17 cellular contexts compared by ENCODE assay signal in the genomic region with DNA sequence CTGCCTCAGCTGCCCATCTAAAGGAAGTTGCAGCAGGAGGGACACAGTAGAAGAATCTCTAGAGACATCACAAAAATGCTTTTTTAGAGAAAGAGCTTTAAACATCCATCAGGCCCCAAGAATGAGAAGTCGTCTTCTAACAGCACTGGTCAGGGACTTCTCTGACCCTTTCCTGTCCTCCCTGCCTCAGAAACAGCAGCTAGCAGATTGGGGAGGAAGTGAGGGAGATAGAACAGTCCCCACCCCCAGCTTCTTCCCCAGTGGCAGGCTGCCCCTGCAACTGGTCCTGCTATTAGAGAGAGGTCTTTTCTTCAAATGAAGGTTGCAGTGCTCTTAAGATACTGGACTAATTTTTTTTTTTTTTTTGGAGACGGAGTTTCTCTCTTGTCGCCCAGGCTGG. TPM values are rescaled to one million over a fixed set of nuclear protein-coding genes. Genes with fewer than 3 reads are reported as not detected.
DNase-seq lines count a peak whose midpoint lies in the region; ATAC-seq and TF ChIP-seq lines count a peak whose summit lies in the region.
"Had no signal": no experiment of that assay in that cellular context is flagged by ENCODE, and none has a peak within 500 bp of the region (broad histone marks: within the 10 kb centered on the region; RNA-seq: fewer than 3 reads in every experiment).

No MANE protein-coding gene starts in this region.

- no peak overlapping the region for H4K12ac ChIP-seq in trophoblast cell (ENCODE audit: low read depth, low read length)

- TF ChIP-seq CTCF in GM10248 (IDR thresholded peaks at IDR 0.05; ENCODE audit: control extremely low read depth, extremely low read depth, low read depth, missing control alignments), result no peak
- no peak for TF ChIP-seq CTCF in GM23338 (conservative IDR thresholded peaks at IDR 0.05; ENCODE audit: low read depth in 2 of 2)
- TF ChIP-seq CTCF in ascending aorta (IDR thresholded peaks at IDR 0.05), result no peak

- DNase-seq in GM10248 (ENCODE audit: extremely low spot score), result peak; percentile 46
- DNase-seq in GM23338 (ENCODE audit: low spot score), result peak; percentile 6
- peak in 6 of 61 donors; percentile 11 to 34 (median 22) for DNase-seq in caudate nucleus (lab: John Stamatoyannopoulos, UW)
- no peak for DNase-seq in naive thymus-derived CD4-positive, alpha-beta T cell
- DNase-seq in trophoblast cell, result no peak
- DNase-seq in T-helper 2 cell, result no peak
- no peak for DNase-seq in ascending aorta (ENCODE audit: low spot score in 2 of 2)
- DNase-seq: activated effector memory CD4-positive, alpha-beta T cell treated with Interleukin-2 at 50 U/mL for 16 hours; DMS79 treated with DMSO at 0.1 percent for 48 hours; effector CD4-positive, alpha-beta T cell; H7; NCI-H2029; NCI-H524 treated with DMSO at 0.1 percent for 48 hours; nephron progenitor cell; WERI-Rb-1 had no signal

- H2AFZ ChIP-seq in GM23338 (no peak overlapping the region), trophoblast cell (ENCODE audit: insufficient read depth, low read length, poor library complexity) (no peak overlapping the region)

- peaks cover 6% of the 10 kb centered on the region; the same call in 1 of the 2 replicates for H4K20me1 ChIP-seq in GM23338 (replicated peaks; ENCODE audit: insufficient read depth)

- H3K27me3 ChIP-seq in GM23338 (ENCODE audit: insufficient read depth) (no peaks in the 10 kb centered on the region), trophoblast cell (ENCODE audit: insufficient read depth, low read length) (no peaks in the 10 kb centered on the region), ascending aorta (no peaks in the 10 kb centered on the region)
- no peaks in the 10 kb centered on the region for H3K27me3 ChIP-seq in naive thymus-derived CD4-positive, alpha-beta T cell (ENCODE audit: control insufficient read depth in 2 of 2, insufficient read depth in 2 of 2, low read length in 2 of 2)
- H3K27me3 ChIP-seq: body of pancreas had no signal

- H3K4ac ChIP-seq in trophoblast cell (ENCODE audit: low read depth, low read length), result no peak overlapping the region

- no peak overlapping the region for H2BK12ac ChIP-seq in trophoblast cell (ENCODE audit: low read length)

- H3K36me3 Mint-ChIP-seq in GM23338 (ENCODE audit: low read depth), result no peaks in the 10 kb centered on the region
- H3K36me3 Mint-ChIP-seq in naive thymus-derived CD4-positive, alpha-beta T cell, result peaks cover 0 to 4% (median 0%) of the 10 kb centered on the region in 5 donors

- no peak; the same call in 1 of the 3 replicates for ATAC-seq in GM23338
- peak; percentile 37 for ATAC-seq in naive thymus-derived CD4-positive, alpha-beta T cell
- ATAC-seq: body of pancreas, SK-N-SH treated with all-trans-retinoic acid at 6 μM for 48 hours had no signal

- H3K4me2 ChIP-seq in GM23338 (0 out of 2 replicates have a peak overlapping the region, but pooled peaks have one; percentile 8), trophoblast cell (ENCODE audit: low read length) (no peak overlapping the region)

- no peaks in the 10 kb centered on the region for H3K9me2 ChIP-seq in GM23338 (ENCODE audit: insufficient read depth)

- no peak overlapping the region for H2BK5ac ChIP-seq in trophoblast cell (ENCODE audit: low read depth, low read length, poor library complexity)

- H3K4me1 Mint-ChIP-seq in GM23338, result peaks cover 27% of the 10 kb centered on the region
- H3K4me1 Mint-ChIP-seq in naive thymus-derived CD4-positive, alpha-beta T cell, result peaks cover 18 to 51% (median 34%) of the 10 kb centered on the region in 7 donors

- no peak overlapping the region for H3K14ac ChIP-seq in trophoblast cell (ENCODE audit: low read length)

- no peaks in the 10 kb centered on the region for H3K27me3 Mint-ChIP-seq in GM23338 (ENCODE audit: insufficient read depth, low read depth, poor library complexity)
- H3K27me3 Mint-ChIP-seq in naive thymus-derived CD4-positive, alpha-beta T cell, result no peaks in the 10 kb centered on the region

- H4K8ac ChIP-seq in trophoblast cell (ENCODE audit: low read depth, low read length), result no peak overlapping the region

- H3F3A ChIP-seq in GM23338 (replicated peaks; ENCODE audit: low read depth), result no peaks in the 10 kb centered on the region; the same call in 1 of the 2 replicates

- POLR2A ChIA-PET in GM10248 (lab: Yijun Ruan, JAX), result interaction anchor here (0.7 kb wide), 1 partner anchor 56 kb away, joined by 3 read pairs; no protein-coding TSS in a partner anchor
- POLR2A ChIA-PET in naive thymus-derived CD4-positive, alpha-beta T cell (lab: Charles Lee), result interaction anchor here (0.8 kb wide), 1 partner anchor 56 kb away, joined by 3 read pairs; no protein-coding TSS in a partner anchor

- no peak overlapping the region for H3K23ac ChIP-seq in trophoblast cell (ENCODE audit: low read length)

- H3K27ac Mint-ChIP-seq in GM23338, result no peak overlapping the region
- H3K27ac Mint-ChIP-seq in naive thymus-derived CD4-positive, alpha-beta T cell, result no peak overlapping the region
- H3K27ac Mint-ChIP-seq: nephron progenitor cell had no signal

- H3K36me3 ChIP-seq in GM23338 (ENCODE audit: insufficient read depth), result no peaks in the 10 kb centered on the region
- no peaks in the 10 kb centered on the region for H3K36me3 ChIP-seq in naive thymus-derived CD4-positive, alpha-beta T cell (ENCODE audit: control insufficient read depth in 2 of 3, insufficient read depth in 3 of 3, low read length in 3 of 3)
- no peaks in the 10 kb centered on the region for H3K36me3 ChIP-seq in trophoblast cell (ENCODE audit: control insufficient read depth in 1 of 2, insufficient read depth in 2 of 2, low read length in 2 of 2)
- H3K36me3 ChIP-seq in ascending aorta, result no peaks in the 10 kb centered on the region
- H3K36me3 ChIP-seq: WERI-Rb-1 had no signal

- no peak overlapping the region for H4K91ac ChIP-seq in trophoblast cell (ENCODE audit: low read depth, low read length)

- H3K4me3 Mint-ChIP-seq in GM23338, result no peak overlapping the region
- no peak overlapping the region for H3K4me3 Mint-ChIP-seq in naive thymus-derived CD4-positive, alpha-beta T cell
- H3K4me3 Mint-ChIP-seq: nephron progenitor cell had no signal

- no peaks in the 10 kb centered on the region for H3K9me3 ChIP-seq in naive thymus-derived CD4-positive, alpha-beta T cell (ENCODE audit: control insufficient read depth in 2 of 3, low read length in 3 of 3)
- H3K9me3 ChIP-seq in trophoblast cell (ENCODE audit: insufficient read depth, low read depth, low read length) (no peaks in the 10 kb centered on the region), ascending aorta (no peaks in the 10 kb centered on the region)
- H3K9me3 ChIP-seq: body of pancreas had no signal

- WGBS in trophoblast cell (ENCODE audit: extremely low coverage, insufficient coverage, insufficient read length), result no CpG with 5 or more reads among the region's 3 CpGs

- H3K4me3 ChIP-seq in GM23338 (no peak overlapping the region), trophoblast cell (ENCODE audit: low read depth, low read length) (no peak overlapping the region), ascending aorta (no peak overlapping the region)
- no peak overlapping the region for H3K4me3 ChIP-seq in naive thymus-derived CD4-positive, alpha-beta T cell (ENCODE audit: low read length)
- H3K4me3 ChIP-seq: body of pancreas had no signal

- H3K18ac ChIP-seq in trophoblast cell (ENCODE audit: low read length), result no peak overlapping the region

- no peaks in the 10 kb centered on the region for H3K9me3 Mint-ChIP-seq in GM23338
- no peaks in the 10 kb centered on the region for H3K9me3 Mint-ChIP-seq in naive thymus-derived CD4-positive, alpha-beta T cell
- H3K9me3 Mint-ChIP-seq: nephron progenitor cell had no signal

- H3K9ac ChIP-seq in trophoblast cell (ENCODE audit: low read length), result no peak overlapping the region

- no peak overlapping the region for H2AK5ac ChIP-seq in trophoblast cell (ENCODE audit: low read length)

- H2BK120ac ChIP-seq in trophoblast cell (ENCODE audit: insufficient read depth, low read length, poor library complexity), result no peak overlapping the region

- no peaks in the 10 kb centered on the region for H3K79me1 ChIP-seq in trophoblast cell (ENCODE audit: low read length)

- peaks cover 28% of the 10 kb centered on the region for H3K4me1 ChIP-seq in GM23338 (ENCODE audit: insufficient read depth)
- H3K4me1 ChIP-seq in naive thymus-derived CD4-positive, alpha-beta T cell (ENCODE audit: control insufficient read depth in 2 of 2, insufficient read depth in 2 of 2, low read length in 2 of 2), result peaks cover 4 to 7% of the 10 kb centered on the region in 2 donors
- peaks cover 0 to 2% of the 10 kb centered on the region in 2 experiments for H3K4me1 ChIP-seq in trophoblast cell (ENCODE audit: control insufficient read depth in 1 of 2, insufficient read depth in 2 of 2, low read length in 2 of 2)
- no peaks in the 10 kb centered on the region for H3K4me1 ChIP-seq in ascending aorta

- CTCF ChIA-PET in GM10248 (lab: Yijun Ruan, JAX), result interaction anchor here (0.9 to 8.9 kb wide), 6 partner anchors 8 to 81 kb away, joined by 3 to 78 read pairs (median 4); partner anchors contain the start of gene PDE8A
- CTCF ChIA-PET in naive thymus-derived CD4-positive, alpha-beta T cell (lab: Charles Lee), result interaction anchor here (0.6 to 0.7 kb wide), 2 partner anchors 57 to 394 kb away, joined by 4 to 5 read pairs; no protein-coding TSS in a partner anchor

- intact Hi-C loops in naive thymus-derived CD4-positive, alpha-beta T cell (cut with micrococcal nuclease), result no loop called here
- intact Hi-C loops in ascending aorta (cut with DNase I), result no loop called here

- no peaks in the 10 kb centered on the region for H3K79me2 ChIP-seq in GM23338 (replicated peaks; ENCODE audit: insufficient read depth)
- no peaks in the 10 kb centered on the region for H3K79me2 ChIP-seq in trophoblast cell (ENCODE audit: control insufficient read depth, insufficient read depth, low read length, poor library complexity)

- H3K27ac ChIP-seq in GM23338 (ENCODE audit: low read depth) (no peak overlapping the region), caudate nucleus (ENCODE audit: low read depth, low read length) (peak overlapping the region; percentile 69), trophoblast cell (ENCODE audit: low read depth, low read length) (no peak overlapping the region), ascending aorta (no peak overlapping the region)
- H3K27ac ChIP-seq in naive thymus-derived CD4-positive, alpha-beta T cell (ENCODE audit: low read depth, low read length), result no peak overlapping the region
- H3K27ac ChIP-seq: body of pancreas, WERI-Rb-1 had no signal

RNA-seq across cellular contexts. Expression of gene PDE8A, which starts 55.1 kb away (rescaled TPM):
- 7.5 and 12.0 TPM in 2 replicates for total RNA-seq in GM23338 (2014; rRNA removed; shearing (Covaris generic))
- 5.0 and 5.6 TPM in 2 replicates for polyA plus RNA-seq in GM23338 (2016; fragmentation: Nextera tagmentation; extraction: Ambion mirVana)
- total RNA-seq in naive thymus-derived CD4-positive, alpha-beta T cell, result 10 to 100 TPM; 17.4 to 43.3 (median 33.8) TPM
- 1 to 10 TPM; 1.7 to 4.3 TPM for polyA plus RNA-seq in naive thymus-derived CD4-positive, alpha-beta T cell
- 16.1 and 17.6 TPM in 2 replicates for polyA plus RNA-seq in trophoblast cell (2013)
- total RNA-seq in ascending aorta, result 22.9 TPM

Comparison
In these comparisons a context has a peak if more than half of its experiments do, and no peak if none do; other contexts are left out.
1. DNase-seq: peak in GM10248 (single experiment) and GM23338 (single experiment); none in naive thymus-derived CD4-positive, alpha-beta T cell (0 of 9), trophoblast cell (0 of 2), T-helper 2 cell (0 of 5) and ascending aorta (0 of 2).